ENCODE assay signal across 13 cellular contexts in genomic region chr3:12886106-12886679, GRCh38. TPM values are rescaled to one million over a fixed set of nuclear protein-coding genes. Genes with fewer than 3 reads are reported as not detected.
A peak's percentile ranks its signal among the peaks of the same experiment; 100 is the strongest.
DNase-seq lines count a peak whose midpoint lies in the region; ATAC-seq lines count a peak whose summit lies in the region.
"Had no signal": no experiment of that assay in that cellular context is flagged by ENCODE, and none has a peak within 500 bp of the region (broad histone marks: within the 10 kb centered on the region; RNA-seq: fewer than 3 reads in every experiment).

No MANE protein-coding gene starts in this region.

- intact Hi-C loops in activated CD4-positive, alpha-beta memory T cell treated with anti-CD3 and anti-CD28 coated beads for 36 hours (cut with micrococcal nuclease): no loop called here
- intact Hi-C loops in posterior cingulate gyrus (cut with DNase I): no loop called here

- CTCF ChIA-PET in activated CD4-positive, alpha-beta memory T cell treated with anti-CD3 and anti-CD28 coated beads for 36 hours (lab: Charles Lee): interaction anchor here (2.8 kb wide), 1 partner anchor 45 kb away, joined by 14 read pairs; the partner anchor contains the start of gene RPL32
- CTCF ChIA-PET in activated CD4-positive, alpha-beta memory T cell treated with anti-CD3 and anti-CD28 coated beads, Interleukin-2, amount 10 ng/mL, durations not matched to agents 7 days and 5 days (lab: Charles Lee): interaction anchor here (0.6 to 1.4 kb wide), 3 partner anchors 16 to 735 kb away, joined by 4 to 5 read pairs (median 4); no protein-coding TSS in a partner anchor

- peaks cover 18% of the 10 kb centered on the region for H3K27me3 Mint-ChIP-seq in activated CD4-positive, alpha-beta memory T cell treated with anti-CD3 and anti-CD28 coated beads for 36 hours
- H3K27me3 Mint-ChIP-seq in activated CD4-positive, alpha-beta memory T cell treated with anti-CD3 and anti-CD28 coated beads, Interleukin-2, amount 10 ng/mL, durations not matched to agents 7 days and 5 days: peaks cover 57% of the 10 kb centered on the region
- H3K27me3 Mint-ChIP-seq in activated naive CD4-positive, alpha-beta T cell treated with anti-CD3 and anti-CD28 coated beads, Interleukin-2, amount 50 U/mL, for 24 hours: peaks cover 4% of the 10 kb centered on the region

- H3K36me3 Mint-ChIP-seq in activated CD4-positive, alpha-beta memory T cell treated with anti-CD3 and anti-CD28 coated beads for 36 hours: no peaks in the 10 kb centered on the region
- H3K36me3 Mint-ChIP-seq in activated CD4-positive, alpha-beta memory T cell treated with anti-CD3 and anti-CD28 coated beads, Interleukin-2, amount 10 ng/mL, durations not matched to agents 7 days and 5 days (ENCODE audit: low read depth): no peaks in the 10 kb centered on the region
- no peaks in the 10 kb centered on the region for H3K36me3 Mint-ChIP-seq in activated naive CD4-positive, alpha-beta T cell treated with anti-CD3 and anti-CD28 coated beads, Interleukin-2, amount 50 U/mL, for 24 hours
- no peaks in the 10 kb centered on the region for H3K36me3 Mint-ChIP-seq in stimulated activated effector memory CD8-positive, alpha-beta T cell treated with anti-CD3 and anti-CD28 coated beads, Interleukin-12 subunit alpha, Interleukin-12 subunit beta, amount 100 ng/mL, for 72 hours

- DNase-seq in activated CD4-positive, alpha-beta memory T cell treated with anti-CD3 and anti-CD28 coated beads for 36 hours: peak; percentile 29
- DNase-seq in activated CD4-positive, alpha-beta memory T cell treated with anti-CD3 and anti-CD28 coated beads, Interleukin-2, amount 10 ng/mL, durations not matched to agents 7 days and 5 days: no peak
- DNase-seq in stimulated activated effector memory CD8-positive, alpha-beta T cell treated with anti-CD3 and anti-CD28 coated beads, Interleukin-12 subunit alpha, Interleukin-12 subunit beta, amount 100 ng/mL, for 72 hours (ENCODE audit: low spot score in 2 of 2): no peak
- no peak for DNase-seq in OCI-M2 (lab: John Stamatoyannopoulos, UW; ENCODE audit: unreplicated experiment)
- DNase-seq in posterior cingulate gyrus: no peak
- DNase-seq in GF-D8 (lab: John Stamatoyannopoulos, UW): no peak
- DNase-seq: activated CD8-positive, alpha-beta memory T cell treated with anti-CD3 and anti-CD28 coated beads, Interleukin-2, amount 50 U/mL, for 48 hours; foreskin fibroblast; NCI-H2029; SHP77 treated with DMSO at 0.1 percent for 48 hours had no signal

- no peak overlapping the region for H3K27ac Mint-ChIP-seq in activated CD4-positive, alpha-beta memory T cell treated with anti-CD3 and anti-CD28 coated beads for 36 hours
- H3K27ac Mint-ChIP-seq in activated CD4-positive, alpha-beta memory T cell treated with anti-CD3 and anti-CD28 coated beads, Interleukin-2, amount 10 ng/mL, durations not matched to agents 7 days and 5 days: no peak overlapping the region
- no peak overlapping the region for H3K27ac Mint-ChIP-seq in activated naive CD4-positive, alpha-beta T cell treated with anti-CD3 and anti-CD28 coated beads, Interleukin-2, amount 50 U/mL, for 24 hours
- H3K27ac Mint-ChIP-seq in stimulated activated effector memory CD8-positive, alpha-beta T cell treated with anti-CD3 and anti-CD28 coated beads, Interleukin-12 subunit alpha, Interleukin-12 subunit beta, amount 100 ng/mL, for 72 hours: no peak overlapping the region

- POLR2A ChIA-PET in activated CD4-positive, alpha-beta memory T cell treated with anti-CD3 and anti-CD28 coated beads for 36 hours (lab: Charles Lee): no interaction called here
- POLR2A ChIA-PET in activated CD4-positive, alpha-beta memory T cell treated with anti-CD3 and anti-CD28 coated beads, Interleukin-2, amount 10 ng/mL, durations not matched to agents 7 days and 5 days (lab: Charles Lee): interaction anchor here (1.3 kb wide), 1 partner anchor 12 kb away, joined by 3 read pairs; no protein-coding TSS in a partner anchor

- H3K4me1 Mint-ChIP-seq in activated CD4-positive, alpha-beta memory T cell treated with anti-CD3 and anti-CD28 coated beads for 36 hours (ENCODE audit: low read depth): peaks cover 9% of the 10 kb centered on the region
- H3K4me1 Mint-ChIP-seq in activated CD4-positive, alpha-beta memory T cell treated with anti-CD3 and anti-CD28 coated beads, Interleukin-2, amount 10 ng/mL, durations not matched to agents 7 days and 5 days: peaks cover 7% of the 10 kb centered on the region
- H3K4me1 Mint-ChIP-seq in activated naive CD4-positive, alpha-beta T cell treated with anti-CD3 and anti-CD28 coated beads, Interleukin-2, amount 50 U/mL, for 24 hours: peaks cover 21% of the 10 kb centered on the region
- peaks cover 15% of the 10 kb centered on the region for H3K4me1 Mint-ChIP-seq in stimulated activated effector memory CD8-positive, alpha-beta T cell treated with anti-CD3 and anti-CD28 coated beads, Interleukin-12 subunit alpha, Interleukin-12 subunit beta, amount 100 ng/mL, for 72 hours

- ATAC-seq in HG02870 (IDR thresholded peaks at IDR 0.05; ENCODE audit: unreplicated experiment): peak; percentile 44
- peak; percentile 75 for ATAC-seq in stimulated activated effector memory CD8-positive, alpha-beta T cell treated with anti-CD3 and anti-CD28 coated beads, Interleukin-12 subunit alpha, Interleukin-12 subunit beta, amount 100 ng/mL, for 72 hours
- ATAC-seq: left lobe of liver had no signal

- H3K9me3 Mint-ChIP-seq in activated CD4-positive, alpha-beta memory T cell treated with anti-CD3 and anti-CD28 coated beads for 36 hours: no peaks in the 10 kb centered on the region
- H3K9me3 Mint-ChIP-seq in activated CD4-positive, alpha-beta memory T cell treated with anti-CD3 and anti-CD28 coated beads, Interleukin-2, amount 10 ng/mL, durations not matched to agents 7 days and 5 days: no peaks in the 10 kb centered on the region
- no peaks in the 10 kb centered on the region for H3K9me3 Mint-ChIP-seq in activated naive CD4-positive, alpha-beta T cell treated with anti-CD3 and anti-CD28 coated beads, Interleukin-2, amount 50 U/mL, for 24 hours
- no peaks in the 10 kb centered on the region for H3K9me3 Mint-ChIP-seq in stimulated activated effector memory CD8-positive, alpha-beta T cell treated with anti-CD3 and anti-CD28 coated beads, Interleukin-12 subunit alpha, Interleukin-12 subunit beta, amount 100 ng/mL, for 72 hours

- H3K4me3 Mint-ChIP-seq in activated CD4-positive, alpha-beta memory T cell treated with anti-CD3 and anti-CD28 coated beads for 36 hours: no peak overlapping the region
- H3K4me3 Mint-ChIP-seq in activated CD4-positive, alpha-beta memory T cell treated with anti-CD3 and anti-CD28 coated beads, Interleukin-2, amount 10 ng/mL, durations not matched to agents 7 days and 5 days: no peak overlapping the region
- peak overlapping the region; percentile 67 for H3K4me3 Mint-ChIP-seq in activated naive CD4-positive, alpha-beta T cell treated with anti-CD3 and anti-CD28 coated beads, Interleukin-2, amount 50 U/mL, for 24 hours
- no peak overlapping the region for H3K4me3 Mint-ChIP-seq in stimulated activated effector memory CD8-positive, alpha-beta T cell treated with anti-CD3 and anti-CD28 coated beads, Interleukin-12 subunit alpha, Interleukin-12 subunit beta, amount 100 ng/mL, for 72 hours

RNA-seq across cellular contexts. Expression of gene RPL32, which starts 44.8 kb away (rescaled TPM):
- 1,000 to 10,000 TPM; 2,505 to 2,560 TPM for total RNA-seq in activated CD4-positive, alpha-beta memory T cell treated with anti-CD3 and anti-CD28 coated beads for 36 hours
- total RNA-seq in activated CD4-positive, alpha-beta memory T cell treated with anti-CD3 and anti-CD28 coated beads, Interleukin-2, amount 10 ng/mL, durations not matched to agents 7 days and 5 days: 1,000 to 10,000 TPM; 1,634 to 1,730 TPM
